Comparison of ENCODE assay signal across 9 cellular contexts in the genomic region with DNA sequence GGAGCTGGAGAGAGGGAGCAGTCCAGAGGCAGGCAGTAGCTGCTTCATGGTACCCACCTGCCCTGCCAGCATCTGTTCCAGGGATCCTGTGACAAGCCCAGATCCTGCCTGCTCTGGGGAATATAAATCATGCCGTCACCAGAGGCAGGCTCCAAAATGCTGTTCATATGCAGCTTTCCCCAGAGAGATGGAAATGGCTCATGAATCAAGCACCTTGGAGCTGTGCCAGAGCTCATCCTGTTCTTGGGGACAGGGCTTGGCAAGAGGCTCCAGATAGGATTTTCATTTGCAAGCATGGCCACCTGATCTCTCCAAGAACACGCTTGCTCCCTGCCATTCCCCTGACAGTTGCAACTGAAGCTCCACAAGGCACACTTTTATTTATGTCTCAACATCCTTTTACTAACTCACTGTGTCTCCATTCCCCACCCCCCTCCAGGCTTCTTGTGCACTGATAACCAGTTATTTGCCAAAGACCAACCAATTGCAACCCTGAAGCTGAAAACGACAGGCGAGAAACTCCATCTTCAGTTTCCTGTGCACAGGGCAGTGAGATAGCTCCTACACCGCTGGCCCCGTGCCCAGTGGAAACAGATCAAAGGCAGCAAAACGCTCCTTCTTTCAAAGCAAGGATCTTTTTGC.
A peak's percentile ranks its signal among the peaks of the same experiment; 100 is the strongest.
DNase-seq lines count a peak whose midpoint lies in the region; ATAC-seq and TF ChIP-seq lines count a peak whose summit lies in the region.
"Had no signal": no experiment of that assay in that cellular context is flagged by ENCODE, and none has a peak within 500 bp of the region (broad histone marks: within the 10 kb centered on the region; RNA-seq: fewer than 3 reads in every experiment).

No MANE protein-coding gene starts in this region.

- ATAC-seq in HG02840 (IDR thresholded peaks at IDR 0.05; ENCODE audit: low FRiP score, unreplicated experiment) (no peak), HG02981 (IDR thresholded peaks at IDR 0.05; ENCODE audit: unreplicated experiment) (no peak)

- H2AFZ ChIP-seq in hepatocyte: no peak overlapping the region

- no peaks in the 10 kb centered on the region for H3K79me2 ChIP-seq in hepatocyte

- H4K20me1 ChIP-seq in hepatocyte (ENCODE audit: insufficient read depth, poor library complexity, severe bottlenecking): no peaks in the 10 kb centered on the region

- H3K4me1 ChIP-seq in A673 (ENCODE audit: insufficient read depth, low read length, poor library complexity, severe bottlenecking) (peaks cover 23% of the 10 kb centered on the region), hepatocyte (ENCODE audit: insufficient read depth) (peaks cover 10% of the 10 kb centered on the region)

- H3K36me3 ChIP-seq in A673 (ENCODE audit: insufficient read depth, low read length, poor library complexity, severe bottlenecking) (peaks cover 2% of the 10 kb centered on the region), hepatocyte (replicated peaks; ENCODE audit: insufficient read depth, low read depth) (no peaks in the 10 kb centered on the region)

- intact Hi-C loops in A673 (cut with micrococcal nuclease; ENCODE audit: unreplicated experiment): no loop called here

- H3K9me2 ChIP-seq in hepatocyte (replicated peaks; ENCODE audit: insufficient read depth): no peaks in the 10 kb centered on the region

- BruUV-seq in A673 (replicated peaks; lab: Mats Ljungman, UMichigan): no TSS peak

- peak overlapping the region; percentile 36 for H3K4me2 ChIP-seq in hepatocyte

- CTCF ChIA-PET in A673 (lab: Charles Lee): interaction anchor here (1.7 kb wide), 1 partner anchor 15 kb away, joined by 5 read pairs; no protein-coding TSS in a partner anchor

- POLR2A ChIA-PET in A673 (lab: Charles Lee; ENCODE audit: low non-redundant PET): no interaction called here

- peak; percentile 97 for DNase-seq in A673 (ENCODE audit: low spot score)
- DNase-seq in NCI-H1417 treated with DMSO at 0.1 percent for 48 hours (lab: John Stamatoyannopoulos, UW): peak; percentile 19
- peak; percentile 57 for DNase-seq in amniotic epithelial cell (ENCODE audit: low read depth)
- peak; percentile 54 for DNase-seq in hepatocyte (ENCODE audit: low spot score)
- DNase-seq in substantia nigra (lab: John Stamatoyannopoulos, UW): peak in 20 of 49 donors; percentile 14 to 77 (median 36)
- DNase-seq in activated T-cell treated with anti-CD3 and anti-CD28 coated beads, Interleukin-2, amount 50 U/mL, for 48 hours: no peak

- TF ChIP-seq CTCF in A673 (conservative IDR thresholded peaks at IDR 0.05; ENCODE audit: low read depth, low read length): no peak
- no peak for TF ChIP-seq CTCF in hepatocyte (IDR thresholded peaks at IDR 0.05; ENCODE audit: poor library complexity)

- H3K4me3 ChIP-seq in A673 (ENCODE audit: low read depth, low read length, poor library complexity, severe bottlenecking): no peak overlapping the region
- H3K4me3 ChIP-seq in hepatocyte: no peak overlapping the region
- H3K4me3 ChIP-seq: Peyer's patch had no signal

- H3K27me3 ChIP-seq in A673 (replicated peaks; ENCODE audit: insufficient read depth, low read depth, low read length, poor library complexity) (no peaks in the 10 kb centered on the region), hepatocyte (no peaks in the 10 kb centered on the region)
- H3K27me3 ChIP-seq: Peyer's patch had no signal

- H3K27ac ChIP-seq in A673 (ENCODE audit: low read depth, low read length, poor library complexity, severe bottlenecking) (no peak overlapping the region), hepatocyte (peak overlapping the region; percentile 37), substantia nigra (ENCODE audit: low read depth, low read length, poor library complexity, severe bottlenecking) (peak overlapping the region; percentile 51)

- no peaks in the 10 kb centered on the region for H3K9me3 ChIP-seq in A673 (ENCODE audit: low read depth, low read length, poor library complexity, severe bottlenecking)
- no peaks in the 10 kb centered on the region for H3K9me3 ChIP-seq in hepatocyte (ENCODE audit: low read depth)
- H3K9me3 ChIP-seq: Peyer's patch had no signal

- 26% methylated on average over 7 of the region's 7 CpGs for WGBS in hepatocyte (ENCODE audit: low lambda C conversion rate, missing lambda C conversion rate)

Comparison
In these comparisons a context has a peak if more than half of its experiments do, and no peak if none do; other contexts are left out.
1. DNase-seq: peak in A673 (single experiment), NCI-H1417 treated with DMSO at 0.1 percent for 48 hours (single experiment), amniotic epithelial cell (single experiment) and hepatocyte (single experiment); none in activated T-cell treated with anti-CD3 and anti-CD28 coated beads, Interleukin-2, amount 50 U/mL, for 48 hours (0 of 2).